ENCODE assay signal across 16 cellular contexts in the genomic region with DNA sequence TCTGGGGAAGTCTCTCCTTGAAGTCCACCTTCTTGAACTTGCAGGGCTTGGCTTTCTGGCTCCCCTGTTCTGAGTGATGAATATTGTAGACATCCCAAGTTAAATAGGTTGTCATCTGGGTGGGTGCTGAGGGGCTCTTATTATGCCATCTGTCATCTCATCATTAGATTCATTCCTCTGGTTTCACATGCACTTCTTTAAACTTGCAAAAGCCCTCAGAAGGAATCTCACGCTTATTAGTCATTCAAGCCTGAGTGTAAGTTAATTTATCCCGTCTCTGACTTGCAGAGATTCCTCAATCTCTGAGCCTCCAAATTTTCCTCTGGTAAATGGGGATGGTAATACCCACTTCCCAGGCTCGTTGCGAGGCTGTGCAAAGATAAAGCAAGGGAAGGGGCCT.
"Had no signal": no experiment of that assay in that cellular context is flagged by ENCODE, and none has a peak within 500 bp of the region (broad histone marks: within the 10 kb centered on the region; RNA-seq: fewer than 3 reads in every experiment).

No MANE protein-coding gene starts in this region.

- ATAC-seq: activated CD8-positive, alpha-beta T cell treated with anti-CD3 and anti-CD28 coated beads, Interleukin-2, amount 10 ng/mL, durations not matched to agents 7 days and 5 days; activated naive CD8-positive, alpha-beta T cell treated with anti-CD3 and anti-CD28 coated beads, Interleukin-2, amount 50 U/mL, for 24 hours; body of pancreas; right lobe of liver; stimulated activated naive B cell treated with anti-CD40 and anti-IgM and Interleukin-4, amounts not matched to agents 10 μg/mL and 1 μg/mL and 100 μg/mL, for 72 hours had no signal

- H3K9me3 Mint-ChIP-seq: central memory CD8-positive, alpha-beta T cell; type B pancreatic cell had no signal

- DNase-seq: activated CD8-positive, alpha-beta T cell treated with anti-CD3 and anti-CD28 coated beads, Interleukin-2, amount 10 ng/mL, durations not matched to agents 7 days and 5 days; activated naive CD4-positive, alpha-beta T cell treated with Interleukin-2 at 50 U/mL for 16 hours; activated naive CD8-positive, alpha-beta T cell treated with anti-CD3 and anti-CD28 coated beads, Interleukin-2, amount 50 U/mL, for 24 hours; body of pancreas; effector memory CD4-positive, alpha-beta T cell; hypothalamus; right lobe of liver; spleen; stimulated activated CD4-positive, alpha-beta T cell treated with anti-CD3 and anti-CD28 coated beads, Interleukin-1b, Interleukin-23, amount 100 ng/mL, for 48 hours; stimulated activated naive B cell treated with anti-CD40 and anti-IgM and Interleukin-4, amounts not matched to agents 10 μg/mL and 1 μg/mL and 100 μg/mL, for 72 hours; substantia nigra had no signal

- H3K4me3 Mint-ChIP-seq: activated CD8-positive, alpha-beta T cell treated with anti-CD3 and anti-CD28 coated beads, Interleukin-2, amount 10 ng/mL, durations not matched to agents 7 days and 5 days; activated naive CD8-positive, alpha-beta T cell treated with anti-CD3 and anti-CD28 coated beads, Interleukin-2, amount 50 U/mL, for 24 hours; central memory CD8-positive, alpha-beta T cell; mesothelial cell of epicardium; stimulated activated naive B cell treated with anti-CD40 and anti-IgM and Interleukin-4, amounts not matched to agents 10 μg/mL and 1 μg/mL and 100 μg/mL, for 72 hours; type B pancreatic cell had no signal

- H3K4me3 ChIP-seq: body of pancreas, right lobe of liver, spleen had no signal

- H3K27ac ChIP-seq: body of pancreas, neutrophil, right lobe of liver, spleen, VCaP had no signal

- H3K9me3 ChIP-seq: body of pancreas, neutrophil, right lobe of liver had no signal

- H3K27ac Mint-ChIP-seq: activated CD8-positive, alpha-beta T cell treated with anti-CD3 and anti-CD28 coated beads, Interleukin-2, amount 10 ng/mL, durations not matched to agents 7 days and 5 days; activated naive CD8-positive, alpha-beta T cell treated with anti-CD3 and anti-CD28 coated beads, Interleukin-2, amount 50 U/mL, for 24 hours; mesothelial cell of epicardium; stimulated activated naive B cell treated with anti-CD40 and anti-IgM and Interleukin-4, amounts not matched to agents 10 μg/mL and 1 μg/mL and 100 μg/mL, for 72 hours; type B pancreatic cell had no signal

- H3K4me1 ChIP-seq: right lobe of liver had no signal

- H3K36me3 Mint-ChIP-seq: mesothelial cell of epicardium had no signal
